In genomic region chr10:103853428-103854264, GRCh38 we compare ENCODE assay signal across 8 cellular contexts. TPM values are rescaled to one million over a fixed set of nuclear protein-coding genes. Genes with fewer than 3 reads are reported as not detected.
DNase-seq lines count a peak whose midpoint lies in the region; ATAC-seq and TF ChIP-seq lines count a peak whose summit lies in the region.

No MANE protein-coding gene starts in this region.

- H3K27me3 Mint-ChIP-seq in activated naive CD4-positive, alpha-beta T cell treated with anti-CD3 and anti-CD28 coated beads, Interleukin-2, amount 10 ng/mL, durations not matched to agents 7 days and 5 days, result peaks cover 92% of the 10 kb centered on the region
- no peaks in the 10 kb centered on the region for H3K27me3 Mint-ChIP-seq in MCF 10A (ENCODE audit: insufficient read depth, unreplicated experiment)
- H3K27me3 Mint-ChIP-seq in type B pancreatic cell, result peaks cover 8% of the 10 kb centered on the region

- H3K36me3 Mint-ChIP-seq in activated naive CD4-positive, alpha-beta T cell treated with anti-CD3 and anti-CD28 coated beads, Interleukin-2, amount 10 ng/mL, durations not matched to agents 7 days and 5 days, result peaks cover 3% of the 10 kb centered on the region
- no peaks in the 10 kb centered on the region for H3K36me3 Mint-ChIP-seq in activated naive CD4-positive, alpha-beta T cell treated with anti-CD3 and anti-CD28 coated beads, Interleukin-2, amount 50 U/mL, for 72 hours
- H3K36me3 Mint-ChIP-seq in MCF 10A (ENCODE audit: insufficient read depth, unreplicated experiment), result peaks cover 2% of the 10 kb centered on the region
- peaks cover under 1% of the 10 kb centered on the region for H3K36me3 Mint-ChIP-seq in type B pancreatic cell

- H3K9me3 Mint-ChIP-seq in activated naive CD4-positive, alpha-beta T cell treated with anti-CD3 and anti-CD28 coated beads, Interleukin-2, amount 10 ng/mL, durations not matched to agents 7 days and 5 days, result no peaks in the 10 kb centered on the region
- H3K9me3 Mint-ChIP-seq in activated naive CD4-positive, alpha-beta T cell treated with anti-CD3 and anti-CD28 coated beads, Interleukin-2, amount 50 U/mL, for 72 hours, result no peaks in the 10 kb centered on the region
- H3K9me3 Mint-ChIP-seq in MCF 10A (ENCODE audit: unreplicated experiment), result no peaks in the 10 kb centered on the region
- no peaks in the 10 kb centered on the region for H3K9me3 Mint-ChIP-seq in type B pancreatic cell

- peaks cover 18% of the 10 kb centered on the region for H3K4me1 Mint-ChIP-seq in activated naive CD4-positive, alpha-beta T cell treated with anti-CD3 and anti-CD28 coated beads, Interleukin-2, amount 10 ng/mL, durations not matched to agents 7 days and 5 days
- H3K4me1 Mint-ChIP-seq in MCF 10A (ENCODE audit: insufficient read depth, unreplicated experiment) (peaks cover 31% of the 10 kb centered on the region), type B pancreatic cell (ENCODE audit: unreplicated experiment) (peaks cover 54% of the 10 kb centered on the region)

- H3K4me3 Mint-ChIP-seq in activated naive CD4-positive, alpha-beta T cell treated with anti-CD3 and anti-CD28 coated beads, Interleukin-2, amount 10 ng/mL, durations not matched to agents 7 days and 5 days, result peak overlapping the region; percentile 41
- peak overlapping the region; percentile 74 for H3K4me3 Mint-ChIP-seq in MCF 10A (ENCODE audit: unreplicated experiment)
- peak overlapping the region; percentile 93 for H3K4me3 Mint-ChIP-seq in type B pancreatic cell

- no peak for DNase-seq in activated naive CD4-positive, alpha-beta T cell treated with anti-CD3 and anti-CD28 coated beads, Interleukin-2, amount 10 ng/mL, durations not matched to agents 7 days and 5 days
- DNase-seq in activated naive CD4-positive, alpha-beta T cell treated with anti-CD3 and anti-CD28 coated beads, Interleukin-2, amount 50 U/mL, for 72 hours (ENCODE audit: low spot score in 2 of 2), result no peak
- DNase-seq in MCF 10A (ENCODE audit: unreplicated experiment) (no peak), midbrain (lab: John Stamatoyannopoulos, UW) (peak; percentile 28), type B pancreatic cell (ENCODE audit: extremely low spot score, unreplicated experiment) (no peak), DMS114 treated with DMSO at 0.1 percent for 48 hours (lab: John Stamatoyannopoulos, UW; ENCODE audit: unreplicated experiment) (no peak), NCI-H1694 (lab: John Stamatoyannopoulos, UW) (no peak), cerebellum (ENCODE audit: low spot score) (no peak)

- TF ChIP-seq CTCF in MCF 10A (IDR thresholded peaks at IDR 0.05; ENCODE audit: unreplicated experiment) (no peak), type B pancreatic cell (conservative IDR thresholded peaks at IDR 0.05) (no peak)

- BruUV-seq in MCF 10A (replicated peaks; lab: Mats Ljungman, UMichigan), result TSS peak; percentile 10

- ATAC-seq in activated naive CD4-positive, alpha-beta T cell treated with anti-CD3 and anti-CD28 coated beads, Interleukin-2, amount 50 U/mL, for 72 hours, result no peak

- intact Hi-C loops in MCF 10A (cut with micrococcal nuclease), result loop anchor here (10.0 kb wide), 2 partner anchors 69 to 259 kb away; no protein-coding TSS in a partner anchor

- CTCF ChIA-PET in activated naive CD4-positive, alpha-beta T cell treated with anti-CD3 and anti-CD28 coated beads, Interleukin-2, amount 10 ng/mL, durations not matched to agents 7 days and 5 days (lab: Charles Lee), result interaction anchor here (1.2 to 2.7 kb wide), 6 partner anchors 11 to 140 kb away, joined by 3 to 11 read pairs (median 4); no protein-coding TSS in a partner anchor
- CTCF ChIA-PET in MCF 10A (lab: Yijun Ruan, JAX), result interaction anchor here (0.6 to 6.7 kb wide), 16 partner anchors 10 to 167 kb away, joined by 3 to 95 read pairs (median 6); no protein-coding TSS in a partner anchor

- POLR2A ChIA-PET in MCF 10A (lab: Yijun Ruan, JAX), result interaction anchor here (0.6 to 8.4 kb wide), 16 partner anchors 18 to 457 kb away, joined by 3 to 85 read pairs (median 4); partner anchors contain the start of genes ATP5MK and PDCD11

- no peak overlapping the region for H3K27ac Mint-ChIP-seq in activated naive CD4-positive, alpha-beta T cell treated with anti-CD3 and anti-CD28 coated beads, Interleukin-2, amount 10 ng/mL, durations not matched to agents 7 days and 5 days
- H3K27ac Mint-ChIP-seq in activated naive CD4-positive, alpha-beta T cell treated with anti-CD3 and anti-CD28 coated beads, Interleukin-2, amount 50 U/mL, for 72 hours, result peak overlapping the region in 1 of 2 donors; percentile 77
- H3K27ac Mint-ChIP-seq in MCF 10A (ENCODE audit: low read depth, unreplicated experiment) (no peak overlapping the region), type B pancreatic cell (peak overlapping the region; percentile 73)

RNA-seq across cellular contexts. Expression of gene SH3PXD2A, which starts 1.7 kb away (rescaled TPM):
- 10 to 100 TPM in 1 of 2 donors, 1 to 10 TPM in 1; 8.7 to 13.7 TPM for total RNA-seq in activated naive CD4-positive, alpha-beta T cell treated with anti-CD3 and anti-CD28 coated beads, Interleukin-2, amount 50 U/mL, for 72 hours
- 13.2 and 15.0 TPM in 2 replicates for total RNA-seq in MCF 10A (2022)
- total RNA-seq in type B pancreatic cell (ENCODE audit: low replicate concordance), result 22.3 and 38.6 TPM in 2 replicates
- total RNA-seq in cerebellum, result 13.3 TPM

Comparison
In these comparisons a context has a peak if more than half of its experiments do, and no peak if none do; other contexts are left out.
1. H3K4me3 Mint-ChIP-seq: peak in every context shown above with its lines; median percentile 93 in type B pancreatic cell; 74 in MCF 10A; 41 in activated naive CD4-positive, alpha-beta T cell treated with anti-CD3 and anti-CD28 coated beads, Interleukin-2, amount 10 ng/mL, durations not matched to agents 7 days and 5 days.